8 cellular contexts compared by ENCODE assay signal in genomic region chr6:13767121-13767794, GRCh38. TPM values are rescaled to one million over a fixed set of nuclear protein-coding genes. Genes with fewer than 3 reads are reported as not detected.
DNase-seq lines count a peak whose midpoint lies in the region; ATAC-seq and TF ChIP-seq lines count a peak whose summit lies in the region.

No MANE protein-coding gene starts in this region.

- POLR2A ChIA-PET in activated B cell treated with CpG ODN at 0.5 μM for 24 hours (lab: Charles Lee): interaction anchor here (0.6 to 0.7 kb wide), 4 partner anchors 27 to 1895 kb away, joined by 3 to 10 read pairs (median 3); no protein-coding TSS in a partner anchor

- H3K36me3 ChIP-seq in duodenal mucosa (ENCODE audit: control insufficient read depth in 1 of 2, insufficient read depth in 2 of 2, low read length in 2 of 2): no peaks in the 10 kb centered on the region

- H3K4me1 Mint-ChIP-seq in activated B cell treated with CpG ODN at 0.5 μM for 24 hours: peaks cover 45% of the 10 kb centered on the region
- H3K4me1 Mint-ChIP-seq in mesothelial cell of epicardium: peaks cover 29% of the 10 kb centered on the region
- peaks cover 49% of the 10 kb centered on the region for H3K4me1 Mint-ChIP-seq in stimulated activated naive CD8-positive, alpha-beta T cell treated with anti-CD3 and anti-CD28 coated beads, Interleukin-15, Interleukin-2, amounts not matched to agents 100 ng/mL and 50 ng/mL, for 24 hours (ENCODE audit: low read depth)

- H3K27ac ChIP-seq in duodenal mucosa (ENCODE audit: low read depth, low read length): no peak overlapping the region

- H3K9ac ChIP-seq in duodenal mucosa (ENCODE audit: low read depth in 1 of 2, low read length in 2 of 2): peak overlapping the region in 1 of 2 donors; percentile 21

- CTCF ChIA-PET in activated B cell treated with CpG ODN at 0.5 μM for 24 hours (lab: Charles Lee): interaction anchor here (0.7 kb wide), 1 partner anchor 209 kb away, joined by 4 read pairs; no protein-coding TSS in a partner anchor

- ATAC-seq in activated B cell treated with CpG ODN at 0.5 μM for 24 hours (ENCODE audit: low read depth): peak; percentile 49
- no peak for ATAC-seq in GM18520 (IDR thresholded peaks at IDR 0.05; ENCODE audit: unreplicated experiment)

- no peaks in the 10 kb centered on the region for H3K9me3 ChIP-seq in duodenal mucosa (ENCODE audit: control insufficient read depth in 1 of 2, low read length in 2 of 2)

- H3K9me3 Mint-ChIP-seq in activated B cell treated with CpG ODN at 0.5 μM for 24 hours (no peaks in the 10 kb centered on the region), mesothelial cell of epicardium (no peaks in the 10 kb centered on the region)
- no peaks in the 10 kb centered on the region for H3K9me3 Mint-ChIP-seq in stimulated activated naive CD8-positive, alpha-beta T cell treated with anti-CD3 and anti-CD28 coated beads, Interleukin-15, Interleukin-2, amounts not matched to agents 100 ng/mL and 50 ng/mL, for 24 hours

- TF ChIP-seq CTCF in activated B cell treated with CpG ODN at 0.5 μM for 24 hours (IDR thresholded peaks at IDR 0.05): no peak
- no peak for TF ChIP-seq CTCF in mesothelial cell of epicardium (IDR thresholded peaks at IDR 0.05; ENCODE audit: unreplicated experiment)

- H3K36me3 Mint-ChIP-seq in activated B cell treated with CpG ODN at 0.5 μM for 24 hours (ENCODE audit: low read depth): no peaks in the 10 kb centered on the region
- H3K36me3 Mint-ChIP-seq in mesothelial cell of epicardium: no peaks in the 10 kb centered on the region
- no peaks in the 10 kb centered on the region for H3K36me3 Mint-ChIP-seq in stimulated activated naive CD8-positive, alpha-beta T cell treated with anti-CD3 and anti-CD28 coated beads, Interleukin-15, Interleukin-2, amounts not matched to agents 100 ng/mL and 50 ng/mL, for 24 hours (ENCODE audit: low read depth)

- H3K4me3 Mint-ChIP-seq in activated B cell treated with CpG ODN at 0.5 μM for 24 hours (peak overlapping the region; percentile 81), mesothelial cell of epicardium (peak overlapping the region; percentile 49)
- H3K4me3 Mint-ChIP-seq in stimulated activated naive CD8-positive, alpha-beta T cell treated with anti-CD3 and anti-CD28 coated beads, Interleukin-15, Interleukin-2, amounts not matched to agents 100 ng/mL and 50 ng/mL, for 24 hours: peak overlapping the region; percentile 81

- H3K27me3 ChIP-seq in duodenal mucosa (ENCODE audit: control insufficient read depth in 1 of 2, insufficient read depth in 2 of 2, low read length in 2 of 2): no peaks in the 10 kb centered on the region

- peaks cover 0 to 10% of the 10 kb centered on the region in 2 donors for H3K4me1 ChIP-seq in duodenal mucosa (ENCODE audit: control insufficient read depth in 1 of 2, insufficient read depth in 2 of 2, low read length in 2 of 2)

- H3K27me3 Mint-ChIP-seq in activated B cell treated with CpG ODN at 0.5 μM for 24 hours (no peaks in the 10 kb centered on the region), mesothelial cell of epicardium (ENCODE audit: low read depth) (no peaks in the 10 kb centered on the region)
- H3K27me3 Mint-ChIP-seq in stimulated activated naive CD8-positive, alpha-beta T cell treated with anti-CD3 and anti-CD28 coated beads, Interleukin-15, Interleukin-2, amounts not matched to agents 100 ng/mL and 50 ng/mL, for 24 hours: peaks cover 3% of the 10 kb centered on the region

- peak overlapping the region; percentile 52 to 58 for H3K4me3 ChIP-seq in duodenal mucosa (ENCODE audit: low read depth in 1 of 2, low read length in 2 of 2)

- intact Hi-C loops in activated B cell treated with CpG ODN at 0.5 μM for 24 hours (cut with micrococcal nuclease): loop anchor here (5.0 kb wide), 1 partner anchor 150 kb away; the partner anchor contains the start of gene NOL7

- DNase-seq in GF-D8 (lab: John Stamatoyannopoulos, UW): peak; percentile 9
- no peak for DNase-seq in activated B cell treated with CpG ODN at 0.5 μM for 24 hours
- no peak for DNase-seq in mesothelial cell of epicardium (ENCODE audit: low spot score in 2 of 2, unreplicated experiment in 2 of 2)
- no peak for DNase-seq in NCI-H2029 (lab: John Stamatoyannopoulos, UW)
- DNase-seq in cerebellar cortex (ENCODE audit: low spot score): no peak

- H3K27ac Mint-ChIP-seq in activated B cell treated with CpG ODN at 0.5 μM for 24 hours (no peak overlapping the region), mesothelial cell of epicardium (peak overlapping the region; percentile 97)
- peak overlapping the region; percentile 83 for H3K27ac Mint-ChIP-seq in stimulated activated naive CD8-positive, alpha-beta T cell treated with anti-CD3 and anti-CD28 coated beads, Interleukin-15, Interleukin-2, amounts not matched to agents 100 ng/mL and 50 ng/mL, for 24 hours

RNA-seq across cellular contexts. Expression of gene MCUR1, which starts 47.1 kb away (rescaled TPM):
- total RNA-seq in activated B cell treated with CpG ODN at 0.5 μM for 24 hours (13.6 and 14.1 TPM in 2 replicates), mesothelial cell of epicardium (18.1 to 21.7 TPM (median 19.8 TPM) in 3 replicates)

RNA-seq across cellular contexts. Expression of gene RANBP9, which starts 55.6 kb away (rescaled TPM):
- total RNA-seq in activated B cell treated with CpG ODN at 0.5 μM for 24 hours: 30.7 and 34.7 TPM in 2 replicates
- total RNA-seq in mesothelial cell of epicardium: 45.5 to 46.9 TPM (median 45.8 TPM) in 3 replicates
